ENCODE assay signal across 1 cellular context in the genomic region with DNA sequence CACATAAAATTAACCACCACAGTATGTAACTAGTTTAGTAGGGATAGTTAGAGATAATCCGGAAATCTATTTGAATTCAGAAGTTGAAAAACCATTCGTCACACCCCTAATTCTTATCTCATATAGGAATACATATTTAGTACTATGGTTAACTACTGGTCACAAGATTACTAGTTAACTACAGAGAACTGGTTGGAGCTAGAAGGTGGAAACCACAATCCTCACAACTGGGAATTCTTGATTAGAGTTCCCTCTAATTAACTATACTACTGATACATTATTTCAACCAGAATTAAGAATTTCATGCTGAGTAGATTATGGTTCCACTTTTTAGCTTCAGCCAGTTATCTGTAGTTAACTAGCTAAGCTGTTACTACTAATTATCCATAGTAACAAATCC.
TF ChIP-seq lines count a peak whose summit lies in the region.

No MANE protein-coding gene starts in this region.

TF ChIP-seq in K562, 482 proteins besides CTCF, POLR2A, EP300 and RAD21:
- TF ChIP-seq, protein P1, sequence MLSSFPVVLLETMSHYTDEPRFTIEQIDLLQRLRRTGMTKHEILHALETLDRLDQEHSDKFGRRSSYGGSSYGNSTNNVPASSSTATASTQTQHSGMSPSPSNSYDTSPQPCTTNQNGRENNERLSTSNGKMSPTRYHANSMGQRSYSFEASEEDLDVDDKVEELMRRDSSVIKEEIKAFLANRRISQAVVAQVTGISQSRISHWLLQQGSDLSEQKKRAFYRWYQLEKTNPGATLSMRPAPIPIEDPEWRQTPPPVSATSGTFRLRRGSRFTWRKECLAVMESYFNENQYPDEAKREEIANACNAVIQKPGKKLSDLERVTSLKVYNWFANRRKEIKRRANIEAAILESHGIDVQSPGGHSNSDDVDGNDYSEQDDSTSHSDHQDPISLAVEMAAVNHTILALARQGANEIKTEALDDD (IDR thresholded peaks at IDR 0.05), result peak; percentile 93
- TF ChIP-seq, protein P2, sequence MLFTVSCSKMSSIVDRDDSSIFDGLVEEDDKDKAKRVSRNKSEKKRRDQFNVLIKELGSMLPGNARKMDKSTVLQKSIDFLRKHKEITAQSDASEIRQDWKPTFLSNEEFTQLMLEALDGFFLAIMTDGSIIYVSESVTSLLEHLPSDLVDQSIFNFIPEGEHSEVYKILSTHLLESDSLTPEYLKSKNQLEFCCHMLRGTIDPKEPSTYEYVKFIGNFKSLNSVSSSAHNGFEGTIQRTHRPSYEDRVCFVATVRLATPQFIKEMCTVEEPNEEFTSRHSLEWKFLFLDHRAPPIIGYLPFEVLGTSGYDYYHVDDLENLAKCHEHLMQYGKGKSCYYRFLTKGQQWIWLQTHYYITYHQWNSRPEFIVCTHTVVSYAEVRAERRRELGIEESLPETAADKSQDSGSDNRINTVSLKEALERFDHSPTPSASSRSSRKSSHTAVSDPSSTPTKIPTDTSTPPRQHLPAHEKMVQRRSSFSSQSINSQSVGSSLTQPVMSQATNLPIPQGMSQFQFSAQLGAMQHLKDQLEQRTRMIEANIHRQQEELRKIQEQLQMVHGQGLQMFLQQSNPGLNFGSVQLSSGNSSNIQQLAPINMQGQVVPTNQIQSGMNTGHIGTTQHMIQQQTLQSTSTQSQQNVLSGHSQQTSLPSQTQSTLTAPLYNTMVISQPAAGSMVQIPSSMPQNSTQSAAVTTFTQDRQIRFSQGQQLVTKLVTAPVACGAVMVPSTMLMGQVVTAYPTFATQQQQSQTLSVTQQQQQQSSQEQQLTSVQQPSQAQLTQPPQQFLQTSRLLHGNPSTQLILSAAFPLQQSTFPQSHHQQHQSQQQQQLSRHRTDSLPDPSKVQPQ (CRISPR knock-in tag; IDR thresholded peaks at IDR 0.05; ENCODE audit: borderline replicate concordance), result no peak
- TF ChIP-seq ETV1 (tag; conservative IDR thresholded peaks at IDR 0.05; ENCODE audit: low read depth), result no peak
- TF ChIP-seq, protein P3, sequence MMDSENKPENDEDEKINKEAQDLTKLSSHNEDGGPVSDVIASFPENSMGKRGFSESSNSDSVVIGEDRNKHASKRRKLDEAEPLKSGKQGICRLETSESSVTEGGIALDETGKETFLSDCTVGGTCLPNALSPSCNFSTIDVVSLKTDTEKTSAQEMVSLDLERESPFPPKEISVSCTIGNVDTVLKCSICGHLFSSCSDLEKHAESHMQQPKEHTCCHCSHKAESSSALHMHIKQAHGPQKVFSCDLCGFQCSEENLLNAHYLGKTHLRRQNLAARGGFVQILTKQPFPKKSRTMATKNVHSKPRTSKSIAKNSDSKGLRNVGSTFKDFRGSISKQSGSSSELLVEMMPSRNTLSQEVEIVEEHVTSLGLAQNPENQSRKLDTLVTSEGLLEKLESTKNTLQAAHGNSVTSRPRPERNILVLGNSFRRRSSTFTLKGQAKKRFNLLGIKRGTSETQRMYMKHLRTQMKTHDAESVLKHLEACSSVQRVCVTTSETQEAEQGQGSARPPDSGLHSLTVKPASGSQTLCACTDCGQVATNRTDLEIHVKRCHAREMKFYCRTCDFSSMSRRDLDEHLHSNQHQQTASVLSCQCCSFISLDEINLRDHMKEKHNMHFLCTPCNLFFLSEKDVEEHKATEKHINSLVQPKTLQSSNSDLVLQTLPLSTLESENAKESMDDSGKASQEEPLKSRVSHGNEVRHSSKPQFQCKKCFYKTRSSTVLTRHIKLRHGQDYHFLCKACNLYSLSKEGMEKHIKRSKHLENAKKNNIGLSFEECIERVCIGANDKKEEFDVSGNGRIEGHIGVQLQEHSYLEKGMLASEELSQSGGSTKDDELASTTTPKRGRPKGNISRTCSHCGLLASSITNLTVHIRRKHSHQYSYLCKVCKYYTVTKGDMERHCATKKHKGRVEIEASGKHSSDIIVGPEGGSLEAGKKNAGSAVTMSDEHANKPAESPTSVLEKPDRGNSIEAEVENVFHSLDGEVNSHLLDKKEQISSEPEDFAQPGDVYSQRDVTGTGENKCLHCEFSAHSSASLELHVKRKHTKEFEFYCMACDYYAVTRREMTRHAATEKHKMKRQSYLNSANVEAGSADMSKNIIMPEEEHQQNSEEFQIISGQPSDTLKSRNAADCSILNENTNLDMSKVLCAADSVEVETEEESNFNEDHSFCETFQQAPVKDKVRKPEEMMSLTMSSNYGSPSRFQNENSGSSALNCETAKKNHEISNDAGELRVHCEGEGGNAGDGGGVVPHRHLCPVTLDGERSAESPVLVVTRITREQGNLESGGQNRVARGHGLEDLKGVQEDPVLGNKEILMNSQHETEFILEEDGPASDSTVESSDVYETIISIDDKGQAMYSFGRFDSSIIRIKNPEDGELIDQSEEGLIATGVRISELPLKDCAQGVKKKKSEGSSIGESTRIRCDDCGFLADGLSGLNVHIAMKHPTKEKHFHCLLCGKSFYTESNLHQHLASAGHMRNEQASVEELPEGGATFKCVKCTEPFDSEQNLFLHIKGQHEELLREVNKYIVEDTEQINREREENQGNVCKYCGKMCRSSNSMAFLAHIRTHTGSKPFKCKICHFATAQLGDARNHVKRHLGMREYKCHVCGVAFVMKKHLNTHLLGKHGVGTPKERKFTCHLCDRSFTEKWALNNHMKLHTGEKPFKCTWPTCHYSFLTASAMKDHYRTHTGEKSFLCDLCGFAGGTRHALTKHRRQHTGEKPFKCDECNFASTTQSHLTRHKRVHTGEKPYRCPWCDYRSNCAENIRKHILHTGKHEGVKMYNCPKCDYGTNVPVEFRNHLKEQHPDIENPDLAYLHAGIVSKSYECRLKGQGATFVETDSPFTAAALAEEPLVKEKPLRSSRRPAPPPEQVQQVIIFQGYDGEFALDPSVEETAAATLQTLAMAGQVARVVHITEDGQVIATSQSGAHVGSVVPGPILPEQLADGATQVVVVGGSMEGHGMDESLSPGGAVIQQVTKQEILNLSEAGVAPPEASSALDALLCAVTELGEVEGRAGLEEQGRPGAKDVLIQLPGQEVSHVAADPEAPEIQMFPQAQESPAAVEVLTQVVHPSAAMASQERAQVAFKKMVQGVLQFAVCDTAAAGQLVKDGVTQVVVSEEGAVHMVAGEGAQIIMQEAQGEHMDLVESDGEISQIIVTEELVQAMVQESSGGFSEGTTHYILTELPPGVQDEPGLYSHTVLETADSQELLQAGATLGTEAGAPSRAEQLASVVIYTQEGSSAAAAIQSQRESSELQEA (IDR thresholded peaks at IDR 0.05; ENCODE audit: low read depth), result no peak
TF ChIP-seq in K562: peak in this region for 1.
